16 cellular contexts compared by ENCODE assay signal in the genomic region with DNA sequence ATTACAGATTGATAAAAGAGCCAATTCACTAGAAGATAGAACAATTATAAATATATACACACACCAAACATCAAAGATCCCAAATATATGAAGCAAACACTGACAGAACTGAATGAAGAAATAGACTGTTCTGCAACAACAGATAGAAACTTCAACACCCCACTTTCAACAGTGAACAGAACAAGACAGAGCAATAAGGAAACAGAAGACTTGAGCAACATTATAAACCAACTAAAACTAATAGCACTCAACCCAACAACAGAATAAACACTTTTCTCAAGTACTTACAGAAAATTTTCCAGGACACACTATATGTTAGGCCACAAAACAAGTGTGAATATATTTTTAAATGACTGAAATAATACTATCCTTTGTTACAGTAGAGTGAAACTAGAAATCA.
"Had no signal": no experiment of that assay in that cellular context is flagged by ENCODE, and none has a peak within 500 bp of the region (broad histone marks: within the 10 kb centered on the region; RNA-seq: fewer than 3 reads in every experiment).

No MANE protein-coding gene starts in this region.

- H3K27me3 Mint-ChIP-seq: activated naive CD8-positive, alpha-beta T cell treated with anti-CD3 and anti-CD28 coated beads, Interleukin-2, amount 10 ng/mL, durations not matched to agents 7 days and 5 days had no signal

- ATAC-seq: stimulated activated naive CD8-positive, alpha-beta T cell treated with anti-CD3 and anti-CD28 coated beads, Interleukin-15, Interleukin-2, amounts not matched to agents 100 U/mL and 50 U/mL, for 24 hours had no signal

- H3K9me3 ChIP-seq: right atrium auricular region had no signal

- DNase-seq: activated CD4-positive, alpha-beta T cell treated with anti-CD3 and anti-CD28 coated beads, Interleukin-2, amount 50 U/mL, for 1 hour; activated CD8-positive, alpha-beta memory T cell treated with anti-CD3 and anti-CD28 coated beads for 24 hours; activated naive CD8-positive, alpha-beta T cell treated with anti-CD3 and anti-CD28 coated beads, Interleukin-2, amount 10 ng/mL, durations not matched to agents 7 days and 5 days; aorta; cerebellar nuclear complex; effector CD8-positive, alpha-beta T cell; foreskin fibroblast; hippocampal formation; kidney; nephron progenitor cell; stimulated activated CD4-positive, alpha-beta T cell treated with anti-CD3 and anti-CD28 coated beads, Interleukin-4, amount 100 ng/mL, for 24 hours; stimulated activated naive CD8-positive, alpha-beta T cell treated with anti-CD3 and anti-CD28 coated beads, Interleukin-15, Interleukin-2, amounts not matched to agents 100 U/mL and 50 U/mL, for 24 hours; trophoblast cell had no signal

- H3K27ac ChIP-seq: skin epidermis had no signal

- H3K36me3 ChIP-seq: right atrium auricular region had no signal

- H3K4me3 Mint-ChIP-seq: activated naive CD8-positive, alpha-beta T cell treated with anti-CD3 and anti-CD28 coated beads, Interleukin-2, amount 10 ng/mL, durations not matched to agents 7 days and 5 days; nephron progenitor cell had no signal

- H3K27ac Mint-ChIP-seq: activated naive CD8-positive, alpha-beta T cell treated with anti-CD3 and anti-CD28 coated beads, Interleukin-2, amount 10 ng/mL, durations not matched to agents 7 days and 5 days; nephron progenitor cell; progenitor cell of endocrine pancreas had no signal

- H3K4me3 ChIP-seq: right atrium auricular region, skin epidermis had no signal

- H3K27me3 ChIP-seq: right atrium auricular region had no signal
